ENCODE assay signal across 10 cellular contexts in genomic region chr11:71454470-71455113, GRCh38. TPM values are rescaled to one million over a fixed set of nuclear protein-coding genes. Genes with fewer than 3 reads are reported as not detected.
A peak's percentile ranks its signal among the peaks of the same experiment; 100 is the strongest.
DNase-seq lines count a peak whose midpoint lies in the region; ATAC-seq and TF ChIP-seq lines count a peak whose summit lies in the region.
"Had no signal": no experiment of that assay in that cellular context is flagged by ENCODE, and none has a peak within 500 bp of the region (broad histone marks: within the 10 kb centered on the region; RNA-seq: fewer than 3 reads in every experiment).

No MANE protein-coding gene starts in this region.

- CTCF ChIA-PET in Caco-2 (lab: Charles Lee) = no interaction called here
- CTCF ChIA-PET in activated naive CD4-positive, alpha-beta T cell treated with anti-CD3 and anti-CD28 coated beads for 36 hours (lab: Charles Lee) = no interaction called here

- intact Hi-C loops in Caco-2 (cut with micrococcal nuclease; ENCODE audit: unreplicated experiment) = loop anchor here (5.0 kb wide), 1 partner anchor 202 kb away; the partner anchor contains the start of gene SHANK2
- intact Hi-C loops in activated naive CD4-positive, alpha-beta T cell treated with anti-CD3 and anti-CD28 coated beads for 36 hours (cut with micrococcal nuclease) = loop anchor here (5.0 kb wide), 2 partner anchors 108 to 1252 kb away; partner anchors contain the start of gene FADD

- H3K4me1 ChIP-seq in Caco-2 (peaks cover 19% of the 10 kb centered on the region), KMS-11 (ENCODE audit: low read depth, poor library complexity, severe bottlenecking) (peaks cover 6% of the 10 kb centered on the region)

- H3K36me3 ChIP-seq in Caco-2 (ENCODE audit: control insufficient read depth, insufficient read depth, low read length) (peaks cover 11% of the 10 kb centered on the region), KMS-11 (ENCODE audit: insufficient read depth) (no peaks in the 10 kb centered on the region; the same call in 1 of the 2 replicates)

- H3K4me3 ChIP-seq in Caco-2 (ENCODE audit: low read depth, low read length) (no peak overlapping the region), KMS-11 (IDR thresholded peaks at IDR 0.05; ENCODE audit: insufficient read depth, low read depth, low read length) (no peak overlapping the region)

- peaks cover 22% of the 10 kb centered on the region for H3K4me1 Mint-ChIP-seq in Caco-2 (ENCODE audit: low read depth, unreplicated experiment)
- peaks cover 46% of the 10 kb centered on the region for H3K4me1 Mint-ChIP-seq in activated naive CD4-positive, alpha-beta T cell treated with anti-CD3 and anti-CD28 coated beads for 36 hours (ENCODE audit: low read depth)

- peaks cover 15% of the 10 kb centered on the region; the same call in 1 of the 2 replicates for H3K79me2 ChIP-seq in KMS-11 (ENCODE audit: insufficient read depth, low read depth)

- peak; percentile 26 to 34 for TF ChIP-seq CTCF in Caco-2 (IDR thresholded peaks at IDR 0.05; ENCODE audit: insufficient read depth in 1 of 2, low read depth in 1 of 2, low read length in 1 of 2, severe bottlenecking in 1 of 2, unreplicated experiment in 1 of 2)
- TF ChIP-seq CTCF in KMS-11 (conservative IDR thresholded peaks at IDR 0.05; ENCODE audit: low read depth, low read length) = no peak

- no peak overlapping the region for H2AFZ ChIP-seq in KMS-11 (ENCODE audit: low read depth)

- no peaks in the 10 kb centered on the region for H4K20me1 ChIP-seq in KMS-11 (ENCODE audit: insufficient read depth)

- H3K9me3 Mint-ChIP-seq in Caco-2 (ENCODE audit: unreplicated experiment) = no peaks in the 10 kb centered on the region
- no peaks in the 10 kb centered on the region for H3K9me3 Mint-ChIP-seq in activated naive CD4-positive, alpha-beta T cell treated with anti-CD3 and anti-CD28 coated beads for 36 hours

- H3K9me3 ChIP-seq in Caco-2 = no peaks in the 10 kb centered on the region

- BruUV-seq in Caco-2 (replicated peaks; lab: Mats Ljungman, UMichigan) = no TSS peak

- H3K27me3 Mint-ChIP-seq in Caco-2 (ENCODE audit: insufficient read depth, unreplicated experiment) = no peaks in the 10 kb centered on the region
- no peaks in the 10 kb centered on the region for H3K27me3 Mint-ChIP-seq in activated naive CD4-positive, alpha-beta T cell treated with anti-CD3 and anti-CD28 coated beads for 36 hours (ENCODE audit: low read depth)

- no peak overlapping the region for H3K27ac ChIP-seq in KMS-11

- peak overlapping the region; percentile 56 for H3K4me3 Mint-ChIP-seq in Caco-2 (ENCODE audit: unreplicated experiment)
- H3K4me3 Mint-ChIP-seq in activated naive CD4-positive, alpha-beta T cell treated with anti-CD3 and anti-CD28 coated beads for 36 hours = peak overlapping the region; percentile 65

- no peak for ATAC-seq in HG02588 (IDR thresholded peaks at IDR 0.05; ENCODE audit: unreplicated experiment)
- ATAC-seq: Panc1 had no signal

- DNase-seq in Caco-2 = peak in 1 of 2 experiments; percentile 56
- peak; percentile 50 for DNase-seq in activated naive CD4-positive, alpha-beta T cell treated with anti-CD3 and anti-CD28 coated beads for 36 hours
- DNase-seq in mucosa of gallbladder (ENCODE audit: low spot score) = peak; percentile 21
- DNase-seq in NCI-H2227 (lab: John Stamatoyannopoulos, UW; ENCODE audit: unreplicated experiment) = no peak
- no peak for DNase-seq in GF-D8 (lab: John Stamatoyannopoulos, UW)
- DNase-seq in RKO (ENCODE audit: low spot score) = no peak
- DNase-seq: midbrain had no signal

- H3K9ac ChIP-seq in KMS-11 = no peak overlapping the region

- POLR2A ChIA-PET in Caco-2 (lab: Charles Lee) = no interaction called here

- H3K27ac Mint-ChIP-seq in Caco-2 (ENCODE audit: unreplicated experiment) = no peak overlapping the region
- H3K27ac Mint-ChIP-seq in activated naive CD4-positive, alpha-beta T cell treated with anti-CD3 and anti-CD28 coated beads for 36 hours = no peak overlapping the region

- H3K27me3 ChIP-seq in Caco-2 (replicated peaks; ENCODE audit: control insufficient read depth, insufficient read depth, low read length) (no peaks in the 10 kb centered on the region), KMS-11 (ENCODE audit: insufficient read depth, low read depth) (no peaks in the 10 kb centered on the region)

- H3K4me2 ChIP-seq in KMS-11 = peak overlapping the region; percentile 50

- peaks cover 62% of the 10 kb centered on the region for H3K36me3 Mint-ChIP-seq in Caco-2 (ENCODE audit: insufficient read depth, unreplicated experiment)
- peaks cover 28% of the 10 kb centered on the region for H3K36me3 Mint-ChIP-seq in activated naive CD4-positive, alpha-beta T cell treated with anti-CD3 and anti-CD28 coated beads for 36 hours (ENCODE audit: low read depth)

RNA-seq across cellular contexts. Expression of gene NADSYN1, which starts 1.6 kb away (rescaled TPM):
- total RNA-seq in Caco-2 (2022) = 91.3 and 101 TPM in 2 replicates
- total RNA-seq in activated naive CD4-positive, alpha-beta T cell treated with anti-CD3 and anti-CD28 coated beads for 36 hours = 10 to 100 TPM; 76.6 to 78.9 TPM
- total RNA-seq in mucosa of gallbladder = 121 TPM

RNA-seq across cellular contexts. Expression of gene DHCR7, which starts 6.4 kb away (rescaled TPM):
- total RNA-seq in Caco-2 (2022) (344 and 371 TPM in 2 replicates), mucosa of gallbladder (161 TPM)
- total RNA-seq in activated naive CD4-positive, alpha-beta T cell treated with anti-CD3 and anti-CD28 coated beads for 36 hours = 10 to 100 TPM; 52.0 to 58.7 TPM

Comparison
In these comparisons a context has a peak if more than half of its experiments do, and no peak if none do; other contexts are left out.
1. DNase-seq: peak in activated naive CD4-positive, alpha-beta T cell treated with anti-CD3 and anti-CD28 coated beads for 36 hours (single experiment) and mucosa of gallbladder (single experiment); none in NCI-H2227 (single experiment), GF-D8 (single experiment) and RKO (single experiment).